Comparison of ENCODE assay signal across 1 cellular context in genomic region chr12:46268617-46269428, GRCh38.
TF ChIP-seq lines count a peak whose summit lies in the region.

Gene SLC38A1, minus strand, starts transcription at chr12:46269043. Its CDS starts 29,243 bp downstream, at chr12:46239800.

TF ChIP-seq in H1, 55 proteins besides CTCF, POLR2A, EP300 and RAD21 (continued from another document):
- peak; percentile 61 for TF ChIP-seq ATF2 (IDR thresholded peaks at IDR 0.05; ENCODE audit: low read length)
- TF ChIP-seq CHD1 (IDR thresholded peaks at IDR 0.05; ENCODE audit: low read depth, low read length), result no peak
- no peak for TF ChIP-seq MAFK (IDR thresholded peaks at IDR 0.05; ENCODE audit: low read depth, low read length)
- TF ChIP-seq TAF1 (IDR thresholded peaks at IDR 0.05; ENCODE audit: low read depth, low read length), result peak; percentile 88
- no peak for TF ChIP-seq SIX5 (IDR thresholded peaks at IDR 0.05; ENCODE audit: low read depth, low read length)
- no peak for TF ChIP-seq SAP30 (IDR thresholded peaks at IDR 0.05; ENCODE audit: insufficient read depth, insufficient replicate concordance, low read length)
- peak; percentile 64 for TF ChIP-seq USF2 (IDR thresholded peaks at IDR 0.05; ENCODE audit: low read length)
- no peak for TF ChIP-seq ZNF274 (IDR thresholded peaks at IDR 0.05; ENCODE audit: borderline replicate concordance, extremely low read depth, low read length)
- TF ChIP-seq TBP (IDR thresholded peaks at IDR 0.05; ENCODE audit: low read depth, low read length), result peak; percentile 66
- peak; percentile 84 for TF ChIP-seq E2F6 (IDR thresholded peaks at IDR 0.05)
- TF ChIP-seq SIN3A (conservative IDR thresholded peaks at IDR 0.05 in 1 of 2, IDR thresholded peaks at IDR 0.05 in 1 of 2; ENCODE audit: low read depth in 1 of 2, low read length in 2 of 2), result peak; percentile 49 to 61; a peak in 3 of 4 replicates
- no peak for TF ChIP-seq YY1 (IDR thresholded peaks at IDR 0.05; ENCODE audit: low read depth, low read length)
- TF ChIP-seq KDM4A (IDR thresholded peaks at IDR 0.05; ENCODE audit: low read depth, low read length, severe bottlenecking), result peak; percentile 38
- no peak for TF ChIP-seq FOSL1 (IDR thresholded peaks at IDR 0.05; ENCODE audit: insufficient read depth, low read depth, low read length)
- no peak for TF ChIP-seq NRF1 (IDR thresholded peaks at IDR 0.05; ENCODE audit: low read depth, low read length)
- TF ChIP-seq CBX5 (IDR thresholded peaks at IDR 0.05; ENCODE audit: low read depth, low read length), result no peak
- peak; percentile 78 for TF ChIP-seq TAF7 (optimal IDR thresholded peaks at IDR 0.05; ENCODE audit: borderline replicate concordance, low read depth, low read length)
- TF ChIP-seq JUN (IDR thresholded peaks at IDR 0.05; ENCODE audit: low read depth, low read length), result no peak
- 0 out of 2 replicates have a peak, but pooled peaks have one; percentile 19 for TF ChIP-seq EGR1 (IDR thresholded peaks at IDR 0.05; ENCODE audit: borderline replicate concordance, low read depth, low read length)
- TF ChIP-seq ASH2L (IDR thresholded peaks at IDR 0.05; ENCODE audit: low read length), result peak; percentile 53
- no peak for TF ChIP-seq TEAD4 (IDR thresholded peaks at IDR 0.05; ENCODE audit: low read depth, low read length)
- TF ChIP-seq BCL11A (IDR thresholded peaks at IDR 0.05; ENCODE audit: low read depth in 2 of 2, low read length in 2 of 2), result no peak
- TF ChIP-seq PHF8 (conservative IDR thresholded peaks at IDR 0.05; ENCODE audit: low read depth, low read length), result peak; percentile 69; the same call in 1 of the 2 replicates
- TF ChIP-seq RFX5 (IDR thresholded peaks at IDR 0.05; ENCODE audit: borderline replicate concordance, low read depth, low read length), result no peak
- no peak for TF ChIP-seq CBX8 (IDR thresholded peaks at IDR 0.05; ENCODE audit: borderline replicate concordance, low read depth, low read length)
- peak; percentile 52; the same call in 1 of the 2 replicates for TF ChIP-seq SP4 (IDR thresholded peaks at IDR 0.05; ENCODE audit: low read length)
- peak; percentile 81; the same call in 1 of the 2 replicates for TF ChIP-seq RBBP5 (IDR thresholded peaks at IDR 0.05; ENCODE audit: borderline replicate concordance, low read depth, low read length)
- TF ChIP-seq POLR2AphosphoS5 (IDR thresholded peaks at IDR 0.05; ENCODE audit: low read depth, low read length), result peak; percentile 90; the same call in 1 of the 2 replicates
- TF ChIP-seq SIRT6 (IDR thresholded peaks at IDR 0.05; ENCODE audit: low read length), result no peak
- TF ChIP-seq GABPA (IDR thresholded peaks at IDR 0.05; ENCODE audit: borderline replicate concordance, insufficient read depth, low read length), result no peak
- peak; percentile 32; the same call in 1 of the 2 replicates for TF ChIP-seq GTF2F1 (IDR thresholded peaks at IDR 0.05; ENCODE audit: borderline replicate concordance, low read depth, low read length)
- no peak for TF ChIP-seq KDM1A (IDR thresholded peaks at IDR 0.05; ENCODE audit: borderline replicate concordance, low read length)
- peak; percentile 64 for TF ChIP-seq CREB1 (IDR thresholded peaks at IDR 0.05)
- no peak for TF ChIP-seq BACH1 (IDR thresholded peaks at IDR 0.05; ENCODE audit: low read length)
- no peak for TF ChIP-seq RXRA (IDR thresholded peaks at IDR 0.05; ENCODE audit: insufficient read depth, low read depth, low read length)
- TF ChIP-seq JUND (IDR thresholded peaks at IDR 0.05; ENCODE audit: low read length), result peak; percentile 49; the same call in 1 of the 2 replicates
- peak; percentile 92 for TF ChIP-seq MAX (IDR thresholded peaks at IDR 0.05)
- no peak for TF ChIP-seq BRCA1 (IDR thresholded peaks at IDR 0.05; ENCODE audit: low read depth, low read length)
- TF ChIP-seq HDAC2 (IDR thresholded peaks at IDR 0.05; ENCODE audit: borderline replicate concordance in 1 of 2, low read depth in 2 of 2, low read length in 2 of 2), result peak in 1 of 2 experiments; percentile 30; a peak in 1 of 4 replicates
- TF ChIP-seq CHD7 (IDR thresholded peaks at IDR 0.05; ENCODE audit: insufficient replicate concordance, low read length), result no peak
- TF ChIP-seq SP2 (IDR thresholded peaks at IDR 0.05; ENCODE audit: low read length), result no peak
- peak; percentile 42 for TF ChIP-seq CTBP2 (IDR thresholded peaks at IDR 0.05; ENCODE audit: borderline replicate concordance, insufficient read depth, insufficient read length, low read length)
- no peak for TF ChIP-seq ATF3 (IDR thresholded peaks at IDR 0.05; ENCODE audit: insufficient read depth, low read depth, low read length)
- TF ChIP-seq SP1 (IDR thresholded peaks at IDR 0.05; ENCODE audit: low read depth, low read length), result no peak
- peak; percentile 95 for TF ChIP-seq CEBPB (IDR thresholded peaks at IDR 0.05; ENCODE audit: low read depth, low read length)
- no peak for TF ChIP-seq KDM5A (IDR thresholded peaks at IDR 0.05; ENCODE audit: low read length)
- no peak for TF ChIP-seq CHD2 (IDR thresholded peaks at IDR 0.05; ENCODE audit: low read length)
- TF ChIP-seq NANOG (IDR thresholded peaks at IDR 0.05; ENCODE audit: insufficient read depth, low read depth, low read length, poor library complexity, severe bottlenecking), result no peak
- TF ChIP-seq RNF2 (IDR thresholded peaks at IDR 0.05; ENCODE audit: borderline replicate concordance, low read depth, low read length, missing control alignments, poor library complexity, severe bottlenecking), result no peak
- no peak for TF ChIP-seq EZH2 (IDR thresholded peaks at IDR 0.05; ENCODE audit: low read depth, low read length, severe bottlenecking)
- TF ChIP-seq HDAC6 (IDR thresholded peaks at IDR 0.05; ENCODE audit: low read depth, low read length), result no peak
- TF ChIP-seq SUZ12 (IDR thresholded peaks at IDR 0.05; ENCODE audit: low read length), result no peak
TF ChIP-seq in H1: peak in this region for 21.
